In the genomic region with DNA sequence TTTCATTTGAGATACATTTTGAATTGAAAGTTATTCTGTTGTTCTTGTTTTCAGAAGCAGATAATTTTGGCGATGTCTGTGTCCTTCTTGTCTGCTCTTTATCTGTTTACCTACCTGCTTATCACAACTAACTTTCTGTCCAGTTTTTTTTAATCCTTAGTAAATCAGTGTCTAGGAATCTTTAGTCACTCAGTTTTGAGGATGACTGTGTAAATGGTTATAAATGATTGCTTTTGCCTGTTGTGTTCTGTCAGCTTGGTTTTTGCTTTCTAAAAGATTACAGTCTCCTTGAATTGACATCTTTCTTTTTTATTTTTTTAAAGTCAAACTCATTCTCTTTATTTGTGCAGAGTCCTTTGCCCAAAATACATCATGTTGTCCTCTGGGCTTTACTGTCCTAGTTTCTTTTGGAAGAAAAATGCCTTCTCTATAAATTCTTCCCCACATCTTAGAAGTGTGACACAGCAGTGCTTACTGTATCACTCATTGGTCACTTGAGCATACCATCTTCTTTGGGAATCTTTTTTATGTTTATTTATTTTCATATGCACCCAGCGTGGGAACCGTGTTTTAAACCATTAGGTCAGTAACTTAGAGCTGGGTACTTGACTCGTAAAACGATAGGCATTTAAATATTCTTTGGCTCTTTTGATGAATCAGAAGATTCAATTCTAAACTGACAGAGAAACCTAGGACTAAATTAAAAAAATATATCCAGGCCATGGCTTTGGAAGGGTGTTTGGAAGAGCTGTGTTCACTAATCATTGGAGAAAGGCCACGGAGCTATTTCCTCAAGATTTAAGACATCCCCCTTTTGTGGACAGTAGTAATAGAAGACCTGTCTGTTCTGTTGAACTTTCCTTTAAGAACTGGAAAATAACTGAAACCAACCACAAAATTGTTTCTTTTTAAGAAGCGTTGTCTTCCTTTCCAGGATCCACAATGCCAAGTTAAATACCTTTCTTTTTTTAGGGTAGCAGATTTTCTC, we compare ENCODE assay signal across 12 cellular contexts. TPM values are rescaled to one million over a fixed set of nuclear protein-coding genes. Genes with fewer than 3 reads are reported as not detected.
A peak's percentile ranks its signal among the peaks of the same experiment; 100 is the strongest.
DNase-seq lines count a peak whose midpoint lies in the region; ATAC-seq and TF ChIP-seq lines count a peak whose summit lies in the region.
"Had no signal": no experiment of that assay in that cellular context is flagged by ENCODE, and none has a peak within 500 bp of the region (broad histone marks: within the 10 kb centered on the region; RNA-seq: fewer than 3 reads in every experiment).

No MANE protein-coding gene starts in this region.

- peaks cover 100% of the 10 kb centered on the region for H3K4me1 ChIP-seq in left ventricle myocardium inferior
- H3K4me1 ChIP-seq in stomach, result peaks cover 8 to 96% (median 55%) of the 10 kb centered on the region in 4 donors

- H3K27ac ChIP-seq in VCaP (peak overlapping the region; percentile 70), left ventricle myocardium inferior (replicated peaks) (peak overlapping the region; percentile 61), stomach (peak overlapping the region in 4 of 5 donors; percentile 22 to 48 (median 42))

- 50 to 68% (median 65%) methylated on average over 7 of the region's 7 CpGs for WGBS in stomach, 5 donors

- ATAC-seq in HG03378 (IDR thresholded peaks at IDR 0.05; ENCODE audit: unreplicated experiment), result no peak

- in situ Hi-C loops in G401 (cut with HindIII; ENCODE audit: low sequenced_read_pairs), result no loop called here

- TF ChIP-seq CTCF in VCaP (conservative IDR thresholded peaks at IDR 0.05), result no peak
- no peak for TF ChIP-seq CTCF in left ventricle myocardium inferior (IDR thresholded peaks at IDR 0.05; ENCODE audit: borderline replicate concordance)
- no peak for TF ChIP-seq CTCF in stomach (IDR thresholded peaks at IDR 0.05)

- DNase-seq in G401 (ENCODE audit: low spot score) (peak; percentile 35), left ventricle myocardium inferior (no peak), stomach (no peak), NOMO-1 treated with DMSO at 0.1 percent for 48 hours (lab: John Stamatoyannopoulos, UW; ENCODE audit: unreplicated experiment) (no peak), NCI-H1436 treated with DMSO at 0.1 percent for 48 hours (lab: John Stamatoyannopoulos, UW) (no peak)
- no peak for DNase-seq in stimulated activated CD4-positive, alpha-beta T cell treated with anti-CD3 and anti-CD28 coated beads, Interleukin-2, amount 100 ng/mL, for 24 hours
- DNase-seq: adrenal gland; NCI-H2107; stimulated activated CD4-positive, alpha-beta T cell treated with anti-CD3 and anti-CD28 coated beads, Interleukin-1b, Interleukin-23, amount 100 ng/mL, for 48 hours; thyroid gland had no signal

- intact Hi-C loops in left ventricle myocardium inferior (cut with micrococcal nuclease) (no loop called here), stomach (cut with DNase I; ENCODE audit: low total_unique reads) (no loop called here)

- TF ChIP-seq POLR2A in stomach (IDR thresholded peaks at IDR 0.05), result no peak

- H3K27me3 ChIP-seq in left ventricle myocardium inferior (ENCODE audit: low read depth) (no peaks in the 10 kb centered on the region), stomach (no peaks in the 10 kb centered on the region)
- H3K27me3 ChIP-seq: adrenal gland, thyroid gland had no signal

- H3K36me3 ChIP-seq in left ventricle myocardium inferior (no peaks in the 10 kb centered on the region), stomach (no peaks in the 10 kb centered on the region)
- H3K36me3 ChIP-seq: adrenal gland, thyroid gland had no signal

- H3K9me3 ChIP-seq in left ventricle myocardium inferior (replicated peaks) (no peaks in the 10 kb centered on the region), stomach (no peaks in the 10 kb centered on the region)
- H3K9me3 ChIP-seq: adrenal gland, thyroid gland had no signal

- no peak for TF ChIP-seq EP300 in stomach (IDR thresholded peaks at IDR 0.05)

- H3K4me3 ChIP-seq in left ventricle myocardium inferior (peak overlapping the region; percentile 5), stomach (no peak overlapping the region)
- H3K4me3 ChIP-seq: adrenal gland, thyroid gland had no signal

RNA-seq across cellular contexts. Expression of a gene that starts 20.9 kb away (rescaled TPM):
- total RNA-seq in G401 (2014; rRNA removed; shearing (Covaris generic)), result 44.7 and 68.9 TPM in 2 replicates
- total RNA-seq in left ventricle myocardium inferior (84.1 TPM), stomach (100 to 1,000 TPM; 110 to 355 (median 208) TPM)
- polyA plus RNA-seq in stomach, result 10 to 100 TPM; 11.7 to 16.4 (median 12.5) TPM
